26 cellular contexts compared by ENCODE assay signal in the genomic region with DNA sequence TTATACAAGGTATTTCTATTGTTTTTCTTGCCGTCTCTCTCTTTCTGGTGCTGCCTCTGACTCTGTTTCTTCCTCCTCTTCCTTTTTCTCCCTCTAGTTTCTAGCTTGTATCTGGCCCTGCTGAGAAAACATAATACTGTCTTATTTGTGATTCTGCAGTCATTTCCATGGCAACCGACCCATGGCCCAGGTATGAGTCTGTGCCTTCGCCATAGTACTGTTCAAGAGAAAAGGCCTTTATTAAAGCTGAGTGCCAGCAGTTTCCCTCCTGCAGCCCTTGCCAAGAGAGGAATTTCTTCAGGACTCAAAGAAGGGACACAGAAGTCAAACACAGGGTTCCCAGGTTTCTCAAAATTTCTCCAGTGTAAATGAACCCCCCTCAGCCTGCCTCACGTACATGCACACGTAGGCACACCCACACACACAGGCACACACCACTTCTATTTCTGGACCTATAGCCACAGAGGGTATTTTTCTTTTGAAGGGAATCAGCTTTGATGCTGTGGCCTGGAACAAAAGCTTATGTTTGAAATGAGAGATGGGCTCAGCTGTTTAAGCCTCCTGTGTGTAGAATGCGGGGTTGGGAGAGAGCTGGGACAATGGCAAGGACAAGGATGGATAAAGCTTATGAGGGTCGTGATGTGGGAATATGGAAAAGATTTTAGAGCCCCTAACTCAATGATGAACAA.
A peak's percentile ranks its signal among the peaks of the same experiment; 100 is the strongest.
DNase-seq lines count a peak whose midpoint lies in the region; ATAC-seq and TF ChIP-seq lines count a peak whose summit lies in the region.
"Had no signal": no experiment of that assay in that cellular context is flagged by ENCODE, and none has a peak within 500 bp of the region (broad histone marks: within the 10 kb centered on the region; RNA-seq: fewer than 3 reads in every experiment).

No MANE protein-coding gene starts in this region.

- in situ Hi-C loops in KBM-7 (cut with MboI; ENCODE audit: low pct_unique_long_range_greater_than_20kb, low sequenced_read_pairs) = no loop called here

- no peaks in the 10 kb centered on the region for H3K4me1 ChIP-seq in foreskin keratinocyte
- H3K4me1 ChIP-seq: adrenal gland had no signal

- ATAC-seq in WTC11 (peak; percentile 41), foreskin keratinocyte (no peak), HG03095 (IDR thresholded peaks at IDR 0.05; ENCODE audit: unreplicated experiment) (no peak)
- ATAC-seq: CD8-positive, alpha-beta T cell; HepG2 had no signal

- POLR2A ChIA-PET in WTC11 (lab: Charles Lee) = interaction anchor here (0.7 kb wide), 1 partner anchor 178 kb away, joined by 3 read pairs; no protein-coding TSS in a partner anchor

- no peaks in the 10 kb centered on the region for H3K36me3 Mint-ChIP-seq in WTC11
- H3K36me3 Mint-ChIP-seq: CD8-positive, alpha-beta T cell; type B pancreatic cell had no signal

- no peaks in the 10 kb centered on the region for H3K27me3 ChIP-seq in foreskin keratinocyte
- H3K27me3 ChIP-seq: adrenal gland had no signal

- H3K4me3 Mint-ChIP-seq in WTC11 = no peak overlapping the region
- H3K4me3 Mint-ChIP-seq: activated CD4-positive, alpha-beta T cell treated with anti-CD3 and anti-CD28 coated beads, Interleukin-2, amount 10 ng/mL, durations not matched to agents 24 days and 14 days; CD8-positive, alpha-beta T cell; dendritic cell treated with granulocyte-macrophage colony-stimulating factor and Interleukin-4, amounts not matched to agents 40 ng/mL and 50 ng/mL, for 4 days; T-helper 1 cell treated with Interleukin-12 subunit alpha and Interleukin-12 subunit beta and Interleukin-4 antibody, amounts not matched to agents 30 μg/mL and 1 μg/mL, for 36 hours; type B pancreatic cell had no signal

- peaks cover 17% of the 10 kb centered on the region for H3K4me1 Mint-ChIP-seq in WTC11
- H3K4me1 Mint-ChIP-seq: activated CD4-positive, alpha-beta T cell treated with anti-CD3 and anti-CD28 coated beads, Interleukin-2, amount 10 ng/mL, durations not matched to agents 24 days and 14 days had no signal

- H3K9me3 Mint-ChIP-seq in WTC11 = no peaks in the 10 kb centered on the region
- H3K9me3 Mint-ChIP-seq: activated CD4-positive, alpha-beta T cell treated with anti-CD3 and anti-CD28 coated beads, Interleukin-2, amount 10 ng/mL, durations not matched to agents 24 days and 14 days; CD8-positive, alpha-beta T cell; dendritic cell treated with granulocyte-macrophage colony-stimulating factor and Interleukin-4, amounts not matched to agents 40 ng/mL and 50 ng/mL, for 4 days; T-helper 1 cell treated with Interleukin-12 subunit alpha and Interleukin-12 subunit beta and Interleukin-4 antibody, amounts not matched to agents 30 μg/mL and 1 μg/mL, for 36 hours; type B pancreatic cell had no signal

- TF ChIP-seq CTCF in WTC11 (IDR thresholded peaks at IDR 0.05) (no peak), foreskin keratinocyte (conservative IDR thresholded peaks at IDR 0.05) (no peak)

- peak overlapping the region; percentile 48 for H3K27ac ChIP-seq in temporal lobe (ENCODE audit: low read depth, low read length)
- H3K27ac ChIP-seq in foreskin keratinocyte = no peak overlapping the region
- H3K27ac ChIP-seq: adrenal gland, skin epidermis had no signal

- CTCF ChIA-PET in WTC11 (lab: Charles Lee) = interaction anchor here (1.0 to 1.3 kb wide), 2 partner anchors 39 to 193 kb away, joined by 3 read pairs; no protein-coding TSS in a partner anchor

- H3K27ac Mint-ChIP-seq in WTC11 = no peak overlapping the region
- H3K27ac Mint-ChIP-seq: activated CD4-positive, alpha-beta T cell treated with anti-CD3 and anti-CD28 coated beads, Interleukin-2, amount 10 ng/mL, durations not matched to agents 24 days and 14 days; CD8-positive, alpha-beta T cell; dendritic cell treated with granulocyte-macrophage colony-stimulating factor and Interleukin-4, amounts not matched to agents 40 ng/mL and 50 ng/mL, for 4 days; T-helper 1 cell treated with Interleukin-12 subunit alpha and Interleukin-12 subunit beta and Interleukin-4 antibody, amounts not matched to agents 30 μg/mL and 1 μg/mL, for 36 hours; type B pancreatic cell had no signal

- peaks cover 17% of the 10 kb centered on the region for H3K27me3 Mint-ChIP-seq in WTC11 (ENCODE audit: low read depth)
- H3K27me3 Mint-ChIP-seq: activated CD4-positive, alpha-beta T cell treated with anti-CD3 and anti-CD28 coated beads, Interleukin-2, amount 10 ng/mL, durations not matched to agents 24 days and 14 days; dendritic cell treated with granulocyte-macrophage colony-stimulating factor and Interleukin-4, amounts not matched to agents 40 ng/mL and 50 ng/mL, for 4 days; type B pancreatic cell had no signal

- DNase-seq in NCI-H748 (lab: John Stamatoyannopoulos, UW; ENCODE audit: unreplicated experiment) = peak; percentile 24
- DNase-seq in NCI-H748 treated with DMSO at 0.1 percent for 48 hours (lab: John Stamatoyannopoulos, UW) = no peak
- DNase-seq in WTC11 (ENCODE audit: low spot score) = no peak
- peak; percentile 20 for DNase-seq in globus pallidus (ENCODE audit: low spot score)
- no peak for DNase-seq in foreskin keratinocyte
- DNase-seq in KBM-7 = no peak
- DNase-seq: 8988T; activated CD4-positive, alpha-beta T cell treated with anti-CD3 and anti-CD28 coated beads, Interleukin-2, amount 10 ng/mL, durations not matched to agents 24 days and 14 days; activated naive CD4-positive, alpha-beta T cell treated with Interleukin-2 at 50 U/mL for 16 hours; activated T-cell treated with anti-CD3 and anti-CD28 coated beads, Interleukin-2, amount 50 U/mL, for 48 hours; adrenal gland; CD8-positive, alpha-beta T cell; DMS 273 treated with DMSO at 0.1 percent for 48 hours; GOT3; kidney glomerular epithelial cell; mammary epithelial cell; NCI-H1105; NCI-H2081; NCI-H510A treated with DMSO at 0.1 percent for 48 hours had no signal

TF ChIP-seq in WTC11, 78 proteins besides CTCF, POLR2A, EP300 and RAD21 (continues in another document):
- TF ChIP-seq, protein P1, sequence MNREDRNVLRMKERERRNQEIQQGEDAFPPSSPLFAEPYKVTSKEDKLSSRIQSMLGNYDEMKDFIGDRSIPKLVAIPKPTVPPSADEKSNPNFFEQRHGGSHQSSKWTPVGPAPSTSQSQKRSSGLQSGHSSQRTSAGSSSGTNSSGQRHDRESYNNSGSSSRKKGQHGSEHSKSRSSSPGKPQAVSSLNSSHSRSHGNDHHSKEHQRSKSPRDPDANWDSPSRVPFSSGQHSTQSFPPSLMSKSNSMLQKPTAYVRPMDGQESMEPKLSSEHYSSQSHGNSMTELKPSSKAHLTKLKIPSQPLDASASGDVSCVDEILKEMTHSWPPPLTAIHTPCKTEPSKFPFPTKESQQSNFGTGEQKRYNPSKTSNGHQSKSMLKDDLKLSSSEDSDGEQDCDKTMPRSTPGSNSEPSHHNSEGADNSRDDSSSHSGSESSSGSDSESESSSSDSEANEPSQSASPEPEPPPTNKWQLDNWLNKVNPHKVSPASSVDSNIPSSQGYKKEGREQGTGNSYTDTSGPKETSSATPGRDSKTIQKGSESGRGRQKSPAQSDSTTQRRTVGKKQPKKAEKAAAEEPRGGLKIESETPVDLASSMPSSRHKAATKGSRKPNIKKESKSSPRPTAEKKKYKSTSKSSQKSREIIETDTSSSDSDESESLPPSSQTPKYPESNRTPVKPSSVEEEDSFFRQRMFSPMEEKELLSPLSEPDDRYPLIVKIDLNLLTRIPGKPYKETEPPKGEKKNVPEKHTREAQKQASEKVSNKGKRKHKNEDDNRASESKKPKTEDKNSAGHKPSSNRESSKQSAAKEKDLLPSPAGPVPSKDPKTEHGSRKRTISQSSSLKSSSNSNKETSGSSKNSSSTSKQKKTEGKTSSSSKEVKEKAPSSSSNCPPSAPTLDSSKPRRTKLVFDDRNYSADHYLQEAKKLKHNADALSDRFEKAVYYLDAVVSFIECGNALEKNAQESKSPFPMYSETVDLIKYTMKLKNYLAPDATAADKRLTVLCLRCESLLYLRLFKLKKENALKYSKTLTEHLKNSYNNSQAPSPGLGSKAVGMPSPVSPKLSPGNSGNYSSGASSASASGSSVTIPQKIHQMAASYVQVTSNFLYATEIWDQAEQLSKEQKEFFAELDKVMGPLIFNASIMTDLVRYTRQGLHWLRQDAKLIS (CRISPR knock-in tag; IDR thresholded peaks at IDR 0.05; ENCODE audit: borderline replicate concordance) = no peak
- TF ChIP-seq, protein P2, sequence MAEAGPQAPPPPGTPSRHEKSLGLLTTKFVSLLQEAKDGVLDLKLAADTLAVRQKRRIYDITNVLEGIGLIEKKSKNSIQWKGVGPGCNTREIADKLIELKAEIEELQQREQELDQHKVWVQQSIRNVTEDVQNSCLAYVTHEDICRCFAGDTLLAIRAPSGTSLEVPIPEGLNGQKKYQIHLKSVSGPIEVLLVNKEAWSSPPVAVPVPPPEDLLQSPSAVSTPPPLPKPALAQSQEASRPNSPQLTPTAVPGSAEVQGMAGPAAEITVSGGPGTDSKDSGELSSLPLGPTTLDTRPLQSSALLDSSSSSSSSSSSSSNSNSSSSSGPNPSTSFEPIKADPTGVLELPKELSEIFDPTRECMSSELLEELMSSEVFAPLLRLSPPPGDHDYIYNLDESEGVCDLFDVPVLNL (CRISPR knock-in tag; IDR thresholded peaks at IDR 0.05; ENCODE audit: borderline replicate concordance, low read depth) = no peak
- TF ChIP-seq NR1H2 (CRISPR knock-in tag; IDR thresholded peaks at IDR 0.05) (no peak), IRF2 (CRISPR knock-in tag; IDR thresholded peaks at IDR 0.05; ENCODE audit: borderline replicate concordance, low read depth) (no peak), OVOL2 (CRISPR knock-in tag; IDR thresholded peaks at IDR 0.05; ENCODE audit: borderline replicate concordance) (no peak)
- TF ChIP-seq, protein P3, sequence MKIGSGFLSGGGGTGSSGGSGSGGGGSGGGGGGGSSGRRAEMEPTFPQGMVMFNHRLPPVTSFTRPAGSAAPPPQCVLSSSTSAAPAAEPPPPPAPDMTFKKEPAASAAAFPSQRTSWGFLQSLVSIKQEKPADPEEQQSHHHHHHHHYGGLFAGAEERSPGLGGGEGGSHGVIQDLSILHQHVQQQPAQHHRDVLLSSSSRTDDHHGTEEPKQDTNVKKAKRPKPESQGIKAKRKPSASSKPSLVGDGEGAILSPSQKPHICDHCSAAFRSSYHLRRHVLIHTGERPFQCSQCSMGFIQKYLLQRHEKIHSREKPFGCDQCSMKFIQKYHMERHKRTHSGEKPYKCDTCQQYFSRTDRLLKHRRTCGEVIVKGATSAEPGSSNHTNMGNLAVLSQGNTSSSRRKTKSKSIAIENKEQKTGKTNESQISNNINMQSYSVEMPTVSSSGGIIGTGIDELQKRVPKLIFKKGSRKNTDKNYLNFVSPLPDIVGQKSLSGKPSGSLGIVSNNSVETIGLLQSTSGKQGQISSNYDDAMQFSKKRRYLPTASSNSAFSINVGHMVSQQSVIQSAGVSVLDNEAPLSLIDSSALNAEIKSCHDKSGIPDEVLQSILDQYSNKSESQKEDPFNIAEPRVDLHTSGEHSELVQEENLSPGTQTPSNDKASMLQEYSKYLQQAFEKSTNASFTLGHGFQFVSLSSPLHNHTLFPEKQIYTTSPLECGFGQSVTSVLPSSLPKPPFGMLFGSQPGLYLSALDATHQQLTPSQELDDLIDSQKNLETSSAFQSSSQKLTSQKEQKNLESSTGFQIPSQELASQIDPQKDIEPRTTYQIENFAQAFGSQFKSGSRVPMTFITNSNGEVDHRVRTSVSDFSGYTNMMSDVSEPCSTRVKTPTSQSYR (CRISPR knock-in tag; IDR thresholded peaks at IDR 0.05) = no peak

Comparison
In these comparisons a context has a peak if more than half of its experiments do, and no peak if none do; other contexts are left out.
1. DNase-seq: peak in NCI-H748 (single experiment) and globus pallidus (single experiment); none in NCI-H748 treated with DMSO at 0.1 percent for 48 hours (single experiment), WTC11 (single experiment), foreskin keratinocyte (0 of 2) and KBM-7 (single experiment).